26 cellular contexts compared by ENCODE assay signal in the genomic region with DNA sequence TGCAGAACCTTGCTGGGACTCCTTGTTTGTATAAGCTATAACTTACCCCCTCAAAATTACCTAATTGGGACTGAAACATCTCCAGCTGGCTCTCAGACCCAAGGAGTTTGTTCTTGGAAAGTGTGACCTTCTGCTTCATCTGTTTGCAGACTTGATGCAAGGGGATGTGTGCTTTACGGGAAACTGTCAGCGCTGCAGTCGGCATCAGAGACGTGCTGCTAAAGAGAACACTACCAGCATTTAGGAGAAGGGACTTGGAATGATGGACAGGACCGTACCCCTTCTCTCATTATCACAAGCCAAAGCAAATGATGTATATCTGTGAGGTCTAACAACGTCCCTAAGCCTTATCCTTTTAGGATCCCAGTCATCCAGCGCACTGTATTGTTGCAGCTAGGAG.
"Had no signal": no experiment of that assay in that cellular context is flagged by ENCODE, and none has a peak within 500 bp of the region (broad histone marks: within the 10 kb centered on the region; RNA-seq: fewer than 3 reads in every experiment).

No MANE protein-coding gene starts in this region.

- H3K36me3 Mint-ChIP-seq: immature natural killer cell; stimulated activated memory B cell treated with anti-CD40 and anti-IgM and Interleukin-4, amounts not matched to agents 10 μg/mL and 1 μg/mL and 100 μg/mL, for 72 hours had no signal

- H3K4me1 ChIP-seq: esophagus squamous epithelium, heart right ventricle, lower lobe of right lung, parathyroid adenoma, right atrium auricular region, tibial nerve, upper lobe of left lung had no signal

- H3K36me3 ChIP-seq: esophagus squamous epithelium, heart right ventricle, lower lobe of right lung, neutrophil, right atrium auricular region, thoracic aorta, tibial nerve, upper lobe of left lung had no signal

- H3K4me1 Mint-ChIP-seq: stimulated activated memory B cell treated with anti-CD40 and anti-IgM and Interleukin-4, amounts not matched to agents 10 μg/mL and 1 μg/mL and 100 μg/mL, for 72 hours had no signal

- H3K4me3 Mint-ChIP-seq: immature natural killer cell; naive thymus-derived CD8-positive, alpha-beta T cell; nephron progenitor cell; stimulated activated memory B cell treated with anti-CD40 and anti-IgM and Interleukin-4, amounts not matched to agents 10 μg/mL and 1 μg/mL and 100 μg/mL, for 72 hours had no signal

- DNase-seq: dorsolateral prefrontal cortex; effector CD8-positive, alpha-beta T cell; esophagus squamous epithelium; foreskin melanocyte; glutamatergic neuron; heart right ventricle; hippocampal formation; immature natural killer cell; left ventricle myocardium superior; lower lobe of right lung; naive thymus-derived CD8-positive, alpha-beta T cell; nephron progenitor cell; stimulated activated CD4-positive, alpha-beta T cell treated with anti-CD3 and anti-CD28 coated beads, Interleukin-4, amount 100 ng/mL, for 4 hours; stimulated activated naive CD8-positive, alpha-beta T cell treated with anti-CD3 and anti-CD28 coated beads, Interleukin-15, Interleukin-2, amounts not matched to agents 100 U/mL and 50 U/mL, for 24 hours; upper lobe of left lung had no signal

- H3K79me2 ChIP-seq: parathyroid adenoma had no signal

- FAIRE-seq: colon, endothelial cell of umbilical vein, keratinocyte, urothelium cell line had no signal

- H3K27ac ChIP-seq: dorsolateral prefrontal cortex, esophagus squamous epithelium, heart right ventricle, lower lobe of right lung, neutrophil, parathyroid adenoma, right atrium auricular region, thoracic aorta, tibial nerve, upper lobe of left lung had no signal

- H3K9me3 ChIP-seq: esophagus squamous epithelium, heart right ventricle, lower lobe of right lung, neutrophil, right atrium auricular region, thoracic aorta, tibial nerve, upper lobe of left lung had no signal

- H3K9ac ChIP-seq: parathyroid adenoma had no signal

- H3K27me3 ChIP-seq: right atrium auricular region, tibial nerve, upper lobe of left lung had no signal

- H3K27ac Mint-ChIP-seq: immature natural killer cell; naive thymus-derived CD8-positive, alpha-beta T cell; nephron progenitor cell; progenitor cell of endocrine pancreas; stimulated activated memory B cell treated with anti-CD40 and anti-IgM and Interleukin-4, amounts not matched to agents 10 μg/mL and 1 μg/mL and 100 μg/mL, for 72 hours had no signal

- H2AFZ ChIP-seq: parathyroid adenoma had no signal

- H3K4me3 ChIP-seq: dorsolateral prefrontal cortex, esophagus squamous epithelium, heart right ventricle, lower lobe of right lung, right atrium auricular region, thoracic aorta, tibial nerve, upper lobe of left lung had no signal

- H3K9me3 Mint-ChIP-seq: immature natural killer cell; naive thymus-derived CD8-positive, alpha-beta T cell; stimulated activated memory B cell treated with anti-CD40 and anti-IgM and Interleukin-4, amounts not matched to agents 10 μg/mL and 1 μg/mL and 100 μg/mL, for 72 hours had no signal
